Comparison of ENCODE assay signal across 1 cellular context in genomic region chr20:17940447-17940971, GRCh38.
TF ChIP-seq lines count a peak whose summit lies in the region.

No MANE protein-coding gene starts in this region.

TF ChIP-seq in HepG2, 621 proteins besides CTCF, POLR2A, EP300 and RAD21 (continued from another document and continues in another):
- TF ChIP-seq ZNF275 (CRISPR knock-in tag; IDR thresholded peaks at IDR 0.05; ENCODE audit: borderline replicate concordance) (0 out of 2 replicates have a peak, but pooled peaks have one; percentile 28), ZNF720 (CRISPR knock-in tag; IDR thresholded peaks at IDR 0.05) (peak; percentile 33; the same call in 1 of the 2 replicates), SIX4 (CRISPR knock-in tag; IDR thresholded peaks at IDR 0.05) (no peak; the same call in 1 of the 2 replicates), HNRNPLL (IDR thresholded peaks at IDR 0.05; ENCODE audit: low read depth, low read length, poor library complexity, severe bottlenecking) (no peak), FUBP1 (CRISPR knock-in tag; IDR thresholded peaks at IDR 0.05; ENCODE audit: borderline replicate concordance) (0 out of 2 replicates have a peak, but pooled peaks have one; percentile 4), ZNF597 (CRISPR knock-in tag; IDR thresholded peaks at IDR 0.05) (no peak), SP4 (CRISPR knock-in tag; IDR thresholded peaks at IDR 0.05) (no peak), HMGXB4 (CRISPR knock-in tag; IDR thresholded peaks at IDR 0.05; ENCODE audit: borderline replicate concordance in 1 of 2, low read depth in 1 of 2) (no peak), HNRNPK (IDR thresholded peaks at IDR 0.05; ENCODE audit: low read depth, low read length, poor library complexity, severe bottlenecking) (no peak), ZNF768 (CRISPR knock-in tag; IDR thresholded peaks at IDR 0.05) (peak; percentile 73; the same call in 1 of the 2 replicates), ZNF12 (CRISPR knock-in tag; IDR thresholded peaks at IDR 0.05) (0 out of 2 replicates have a peak, but pooled peaks have one; percentile 30), NR1H2 (CRISPR knock-in tag; IDR thresholded peaks at IDR 0.05; ENCODE audit: borderline replicate concordance, low read depth) (no peak), ZNF788 (CRISPR knock-in tag; IDR thresholded peaks at IDR 0.05; ENCODE audit: borderline replicate concordance) (no peak), ZNF607 (CRISPR knock-in tag; IDR thresholded peaks at IDR 0.05; ENCODE audit: borderline replicate concordance) (no peak), ATF7 (IDR thresholded peaks at IDR 0.05) (no peak), ATF7 (CRISPR knock-in tag; IDR thresholded peaks at IDR 0.05) (no peak), GLMP (CRISPR knock-in tag; IDR thresholded peaks at IDR 0.05; ENCODE audit: borderline replicate concordance) (no peak), HNRNPH1 (optimal IDR thresholded peaks at IDR 0.05; ENCODE audit: low read depth, low read length) (no peak), PATZ1 (CRISPR knock-in tag; IDR thresholded peaks at IDR 0.05) (0 out of 2 replicates have a peak, but pooled peaks have one; percentile 9), CERS6 (CRISPR knock-in tag; IDR thresholded peaks at IDR 0.05) (no peak), IRX3 (CRISPR knock-in tag; IDR thresholded peaks at IDR 0.05; ENCODE audit: borderline replicate concordance, low read depth) (0 out of 2 replicates have a peak, but pooled peaks have one; percentile 27), ZHX1 (CRISPR knock-in tag; IDR thresholded peaks at IDR 0.05; ENCODE audit: low read depth) (no peak; the same call in 1 of the 2 replicates), TCF12 (IDR thresholded peaks at IDR 0.05) (no peak), TCF12 (CRISPR knock-in tag; IDR thresholded peaks at IDR 0.05) (no peak), ZNF501 (CRISPR knock-in tag; IDR thresholded peaks at IDR 0.05) (no peak), ZNF546 (CRISPR knock-in tag; conservative IDR thresholded peaks at IDR 0.05) (no peak), HHEX (CRISPR knock-in tag; IDR thresholded peaks at IDR 0.05) (no peak), NR2F1 (CRISPR knock-in tag; IDR thresholded peaks at IDR 0.05) (no peak), ZNF274 (CRISPR knock-in tag; IDR thresholded peaks at IDR 0.05) (no peak), SP1 (IDR thresholded peaks at IDR 0.05) (no peak), SP1 (CRISPR knock-in tag; IDR thresholded peaks at IDR 0.05) (0 out of 2 replicates have a peak, but pooled peaks have one; percentile 29), TRIM24 (CRISPR knock-in tag; IDR thresholded peaks at IDR 0.05) (no peak), ZFYVE20 (CRISPR knock-in tag; IDR thresholded peaks at IDR 0.05; ENCODE audit: borderline replicate concordance, low read depth) (peak; percentile 25; the same call in 1 of the 2 replicates), ZKSCAN5 (CRISPR knock-in tag; IDR thresholded peaks at IDR 0.05) (no peak), ARID2 (CRISPR knock-in tag; IDR thresholded peaks at IDR 0.05; ENCODE audit: borderline replicate concordance) (peak; percentile 39; the same call in 1 of the 2 replicates), MTF2 (CRISPR knock-in tag; IDR thresholded peaks at IDR 0.05; ENCODE audit: borderline replicate concordance) (no peak), ZFP91 (CRISPR knock-in tag; IDR thresholded peaks at IDR 0.05; ENCODE audit: borderline replicate concordance) (no peak; the same call in 1 of the 2 replicates), ZNF609 (CRISPR knock-in tag; IDR thresholded peaks at IDR 0.05; ENCODE audit: borderline replicate concordance) (peak; percentile 53; the same call in 1 of the 2 replicates), ZNF784 (CRISPR knock-in tag; IDR thresholded peaks at IDR 0.05; ENCODE audit: borderline replicate concordance) (no peak)
